ENCODE assay signal across 12 cellular contexts in genomic region chrX:41027388-41027787, GRCh38. TPM values are rescaled to one million over a fixed set of nuclear protein-coding genes. Genes with fewer than 3 reads are reported as not detected.
DNase-seq lines count a peak whose midpoint lies in the region; ATAC-seq and TF ChIP-seq lines count a peak whose summit lies in the region.
"Had no signal": no experiment of that assay in that cellular context is flagged by ENCODE, and none has a peak within 500 bp of the region (broad histone marks: within the 10 kb centered on the region; RNA-seq: fewer than 3 reads in every experiment).

No MANE protein-coding gene starts in this region.

- no peaks in the 10 kb centered on the region for H3K27me3 ChIP-seq in PC-3 (ENCODE audit: low read length)
- no peaks in the 10 kb centered on the region for H3K27me3 ChIP-seq in fibroblast of lung (ENCODE audit: control insufficient read depth, insufficient read depth, low read length)
- H3K27me3 ChIP-seq in testis = no peaks in the 10 kb centered on the region

- no peak overlapping the region for H3K4me3 ChIP-seq in PC-3 (ENCODE audit: low read length)
- no peak overlapping the region for H3K4me3 ChIP-seq in fibroblast of lung (replicated peaks in 1 of 4; ENCODE audit: control extremely low read depth in 1 of 4, insufficient read depth in 1 of 4, low read depth in 3 of 4, low read length in 4 of 4)
- H3K4me3 ChIP-seq in testis = no peak overlapping the region
- H3K4me3 ChIP-seq: prostate gland had no signal

- ATAC-seq in PC-3 (no peak), omental fat pad (ENCODE audit: low FRiP score) (peak; percentile 29), GM21423 (IDR thresholded peaks at IDR 0.05; ENCODE audit: unreplicated experiment) (no peak)

- POLR2A ChIA-PET in PC-3 (lab: Charles Lee; ENCODE audit: unreplicated experiment) = no interaction called here

- H4K20me1 ChIP-seq in PC-3 (ENCODE audit: low read length) (no peaks in the 10 kb centered on the region), fibroblast of lung (ENCODE audit: control insufficient read depth, extremely low read depth, insufficient read depth, low read length) (no peaks in the 10 kb centered on the region)

- no peaks in the 10 kb centered on the region for H3K9me2 ChIP-seq in PC-3 (replicated peaks; ENCODE audit: low read length)

- H3K4me2 ChIP-seq in PC-3 (ENCODE audit: low read length) (peak overlapping the region; percentile 6; the same call in 1 of the 2 replicates), fibroblast of lung (ENCODE audit: extremely low read depth, insufficient read depth, low read length) (no peak overlapping the region)

- 63 to 79% methylated on average over 8 of the region's 8 CpGs for WGBS in testis, 2 donors

- TF ChIP-seq CTCF in PC-3 (conservative IDR thresholded peaks at IDR 0.05; ENCODE audit: low read depth, low read length) (no peak), fibroblast of lung (conservative IDR thresholded peaks at IDR 0.05 in 1 of 2, IDR thresholded peaks at IDR 0.05 in 1 of 2; ENCODE audit: low read depth in 1 of 2, low read length in 2 of 2) (no peak), omental fat pad (IDR thresholded peaks at IDR 0.05) (no peak), testis (IDR thresholded peaks at IDR 0.05) (no peak)

- no TSS peak for BruUV-seq in PC-3 (replicated peaks; lab: Mats Ljungman, UMichigan)

- TF ChIP-seq POLR2A in testis (IDR thresholded peaks at IDR 0.05) = no peak

- DNase-seq in GM04503 (ENCODE audit: low read depth) = peak; percentile 81
- DNase-seq in PC-3 = peak; percentile 54
- DNase-seq in fibroblast of lung (ENCODE audit: low read depth in 2 of 2) = peak; percentile 76 to 79
- DNase-seq in omental fat pad (ENCODE audit: low spot score) = no peak
- no peak for DNase-seq in NCI-H1436 (lab: John Stamatoyannopoulos, UW)
- DNase-seq in NCI-H774 (lab: John Stamatoyannopoulos, UW) = no peak
- no peak for DNase-seq in testis
- DNase-seq: activated CD4-positive, CD25-positive, alpha-beta regulatory T cell; kidney; NCI-H1105 treated with DMSO at 0.1 percent for 48 hours had no signal

- H3K4me1 ChIP-seq in PC-3 (ENCODE audit: insufficient read depth, low read length) = peaks cover 28% of the 10 kb centered on the region
- no peaks in the 10 kb centered on the region for H3K4me1 ChIP-seq in fibroblast of lung (ENCODE audit: control insufficient read depth, extremely low read depth, insufficient read depth, low read length)
- H3K4me1 ChIP-seq in testis = no peaks in the 10 kb centered on the region
- H3K4me1 ChIP-seq: prostate gland had no signal

- H3K27ac ChIP-seq in PC-3 (ENCODE audit: low read length) = no peak overlapping the region
- H3K27ac ChIP-seq in fibroblast of lung (ENCODE audit: insufficient read depth, low read length) = peak overlapping the region; percentile 68
- H3K27ac ChIP-seq in testis = no peak overlapping the region
- H3K27ac ChIP-seq: prostate gland had no signal

- no peaks in the 10 kb centered on the region for H3K9me3 ChIP-seq in PC-3 (ENCODE audit: low read length)
- no peaks in the 10 kb centered on the region for H3K9me3 ChIP-seq in fibroblast of lung (ENCODE audit: control insufficient read depth, insufficient read depth, low read depth, low read length)
- H3K9me3 ChIP-seq in testis = no peaks in the 10 kb centered on the region
- H3K9me3 ChIP-seq: prostate gland had no signal

- no peaks in the 10 kb centered on the region for H3K36me3 ChIP-seq in PC-3 (ENCODE audit: low read depth, low read length)
- no peaks in the 10 kb centered on the region for H3K36me3 ChIP-seq in fibroblast of lung (ENCODE audit: control insufficient read depth, insufficient read depth, low read length)
- no peaks in the 10 kb centered on the region for H3K36me3 ChIP-seq in testis (ENCODE audit: low read depth, missing control alignments)
- H3K36me3 ChIP-seq: prostate gland had no signal

- H3K9ac ChIP-seq in PC-3 (ENCODE audit: low read length) (no peak overlapping the region), fibroblast of lung (ENCODE audit: insufficient read depth, low read length) (no peak overlapping the region)

- H3K79me2 ChIP-seq in PC-3 (ENCODE audit: low read length) (no peaks in the 10 kb centered on the region), fibroblast of lung (ENCODE audit: control insufficient read depth, insufficient read depth, low read length) (no peaks in the 10 kb centered on the region)

- intact Hi-C loops in PC-3 (cut with micrococcal nuclease) = no loop called here
- intact Hi-C loops in testis (cut with DNase I; ENCODE audit: low total_unique reads) = no loop called here

- no peaks in the 10 kb centered on the region for H3F3A ChIP-seq in PC-3 (ENCODE audit: low read length, unreplicated experiment)

- CTCF ChIA-PET in PC-3 (lab: Charles Lee) = no interaction called here

- no peak overlapping the region for H2AFZ ChIP-seq in PC-3 (ENCODE audit: low read length)
- no peak overlapping the region for H2AFZ ChIP-seq in fibroblast of lung (ENCODE audit: low read length)

RNA-seq across cellular contexts. Expression of gene USP9X, which starts 57.9 kb away (rescaled TPM):
- total RNA-seq in PC-3 (2014; rRNA removed) (63.5 and 81.4 TPM in 2 replicates), fibroblast of lung (98.4 and 161 TPM in 2 replicates), omental fat pad (100 to 1,000 TPM in 3 of 4 donors, 10 to 100 TPM in 1; 72.4 to 160 (median 129) TPM), testis (100 to 1,000 TPM; 135 to 161 TPM)
- polyA plus RNA-seq in fibroblast of lung (37.1 and 54.0 TPM in 2 replicates), testis (ENCODE audit: insufficient read depth, low read depth, low replicate concordance) (50.8 TPM)
- polyA plus RNA-seq in fibroblast of lung (2012) = 35.2 and 60.1 TPM in 2 replicates
- polyA minus RNA-seq in fibroblast of lung (ENCODE audit: low replicate concordance) = 107 and 153 TPM in 2 replicates

Comparison
In these comparisons a context has a peak if more than half of its experiments do, and no peak if none do; other contexts are left out.
1. DNase-seq: peak in GM04503 (single experiment), PC-3 (single experiment) and fibroblast of lung (2 of 2); none in omental fat pad (single experiment), NCI-H1436 (single experiment), NCI-H774 (single experiment) and testis (single experiment).